1 cellular context compared by ENCODE assay signal in the genomic region with DNA sequence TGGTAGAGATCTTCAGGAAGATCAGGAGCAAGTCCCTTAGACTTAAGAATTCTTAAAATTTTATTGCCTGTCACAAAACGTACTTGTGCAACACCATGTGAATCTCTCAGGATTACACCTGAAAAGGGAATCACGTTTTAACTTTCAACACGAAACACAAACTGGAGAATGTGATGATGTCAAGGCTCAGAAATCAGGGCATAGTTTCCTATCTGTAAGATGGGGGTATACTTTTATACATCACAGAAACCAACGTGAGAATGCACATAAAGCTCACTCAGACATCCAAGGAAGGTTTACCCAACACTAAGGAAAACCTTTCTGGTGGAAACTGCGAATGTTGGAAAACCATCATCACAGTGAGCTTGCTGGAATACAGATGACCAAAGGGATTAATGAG.
TF ChIP-seq lines count a peak whose summit lies in the region.

No MANE protein-coding gene starts in this region.

TF ChIP-seq in A549, 52 proteins besides CTCF, POLR2A, EP300 and RAD21 (continued from another document):
- no peak for TF ChIP-seq SREBF2 (IDR thresholded peaks at IDR 0.05)
